1 cellular context compared by ENCODE assay signal in genomic region chr17:61594294-61594825, GRCh38.
A peak's percentile ranks its signal among the peaks of the same experiment; 100 is the strongest.
TF ChIP-seq lines count a peak whose summit lies in the region.

No MANE protein-coding gene starts in this region.

TF ChIP-seq in GM12878, 131 proteins besides CTCF, POLR2A, EP300 and RAD21:
- no peak for TF ChIP-seq JUND (IDR thresholded peaks at IDR 0.05; ENCODE audit: low read depth, low read length)
- TF ChIP-seq ASH2L (IDR thresholded peaks at IDR 0.05; ENCODE audit: borderline replicate concordance, low read depth) = no peak
- TF ChIP-seq PKNOX1 (IDR thresholded peaks at IDR 0.05) = no peak
- TF ChIP-seq FOXK2 (IDR thresholded peaks at IDR 0.05) = no peak
- TF ChIP-seq MEF2A (IDR thresholded peaks at IDR 0.05; ENCODE audit: insufficient read depth, low read depth, low read length) = no peak
- TF ChIP-seq, protein P1, sequence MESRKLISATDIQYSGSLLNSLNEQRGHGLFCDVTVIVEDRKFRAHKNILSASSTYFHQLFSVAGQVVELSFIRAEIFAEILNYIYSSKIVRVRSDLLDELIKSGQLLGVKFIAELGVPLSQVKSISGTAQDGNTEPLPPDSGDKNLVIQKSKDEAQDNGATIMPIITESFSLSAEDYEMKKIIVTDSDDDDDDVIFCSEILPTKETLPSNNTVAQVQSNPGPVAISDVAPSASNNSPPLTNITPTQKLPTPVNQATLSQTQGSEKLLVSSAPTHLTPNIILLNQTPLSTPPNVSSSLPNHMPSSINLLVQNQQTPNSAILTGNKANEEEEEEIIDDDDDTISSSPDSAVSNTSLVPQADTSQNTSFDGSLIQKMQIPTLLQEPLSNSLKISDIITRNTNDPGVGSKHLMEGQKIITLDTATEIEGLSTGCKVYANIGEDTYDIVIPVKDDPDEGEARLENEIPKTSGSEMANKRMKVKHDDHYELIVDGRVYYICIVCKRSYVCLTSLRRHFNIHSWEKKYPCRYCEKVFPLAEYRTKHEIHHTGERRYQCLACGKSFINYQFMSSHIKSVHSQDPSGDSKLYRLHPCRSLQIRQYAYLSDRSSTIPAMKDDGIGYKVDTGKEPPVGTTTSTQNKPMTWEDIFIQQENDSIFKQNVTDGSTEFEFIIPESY (IDR thresholded peaks at IDR 0.05) = no peak
- TF ChIP-seq NFXL1 (IDR thresholded peaks at IDR 0.05; ENCODE audit: borderline replicate concordance) = peak; percentile 76; the same call in 1 of the 2 replicates
- TF ChIP-seq ETV6 (conservative IDR thresholded peaks at IDR 0.05 in 1 of 2, IDR thresholded peaks at IDR 0.05 in 1 of 2; ENCODE audit: borderline replicate concordance in 1 of 2, low read depth in 1 of 2) = peak in 1 of 2 experiments; percentile 33; a peak in 1 of 4 replicates
- TF ChIP-seq YY1 (IDR thresholded peaks at IDR 0.05; ENCODE audit: low read depth, low read length) = no peak
- TF ChIP-seq SREBF2 (IDR thresholded peaks at IDR 0.05; ENCODE audit: low read length) = no peak
TF ChIP-seq in GM12878: peak in this region for 2.
